In genomic region chr17:4583796-4584124, GRCh38 we compare ENCODE assay signal across 8 cellular contexts. TPM values are rescaled to one million over a fixed set of nuclear protein-coding genes. Genes with fewer than 3 reads are reported as not detected.
DNase-seq lines count a peak whose midpoint lies in the region; ATAC-seq and TF ChIP-seq lines count a peak whose summit lies in the region.

No MANE protein-coding gene starts in this region.

- in situ Hi-C loops in KBM-7 (cut with MboI; ENCODE audit: low pct_unique_long_range_greater_than_20kb, low sequenced_read_pairs): loop anchor here (25.0 kb wide), 1 partner anchor 304 kb away; the partner anchor contains the start of gene C17orf107
- in situ Hi-C loops in astrocyte of the cerebellum (cut with HindIII; ENCODE audit: low sequenced_read_pairs): no loop called here

- no TSS peak for BruUV-seq in MCF 10A (replicated peaks; lab: Mats Ljungman, UMichigan)

- no peaks in the 10 kb centered on the region for H3K9me3 ChIP-seq in thoracic aorta

- H3K4me3 Mint-ChIP-seq in CD14-positive monocyte: peak overlapping the region; percentile 51 to 80
- no peak overlapping the region for H3K4me3 Mint-ChIP-seq in MCF 10A (ENCODE audit: unreplicated experiment)

- H3K4me1 Mint-ChIP-seq in CD14-positive monocyte (peaks cover 3% of the 10 kb centered on the region), MCF 10A (ENCODE audit: insufficient read depth, unreplicated experiment) (peaks cover 7% of the 10 kb centered on the region)

- H3K36me3 ChIP-seq in kidney epithelial cell (ENCODE audit: control insufficient read depth, insufficient read depth, low read length) (no peaks in the 10 kb centered on the region), thoracic aorta (no peaks in the 10 kb centered on the region)

- peaks cover 5 to 13% of the 10 kb centered on the region in 2 donors for H3K4me1 ChIP-seq in thoracic aorta (ENCODE audit: control insufficient read depth in 1 of 2, low read depth in 2 of 2)

- no peak for TF ChIP-seq CTCF in CD14-positive monocyte (IDR thresholded peaks at IDR 0.05)
- TF ChIP-seq CTCF in astrocyte of the cerebellum (IDR thresholded peaks at IDR 0.05; ENCODE audit: low read depth, low read length, missing control alignments): peak; percentile 64
- peak; percentile 57 for TF ChIP-seq CTCF in kidney epithelial cell (IDR thresholded peaks at IDR 0.05; ENCODE audit: insufficient read depth, low read length, poor library complexity, severe bottlenecking)
- peak; percentile 18 for TF ChIP-seq CTCF in thoracic aorta (IDR thresholded peaks at IDR 0.05)
- TF ChIP-seq CTCF in MCF 10A (IDR thresholded peaks at IDR 0.05; ENCODE audit: unreplicated experiment): no peak

- intact Hi-C loops in CD14-positive monocyte (cut with micrococcal nuclease) (no loop called here), MCF 10A (cut with micrococcal nuclease) (no loop called here)

- peaks cover 42 to 70% (median 60%) of the 10 kb centered on the region in 3 donors for H3K27me3 Mint-ChIP-seq in CD14-positive monocyte (ENCODE audit: low read depth in 3 of 3)
- peaks cover 60% of the 10 kb centered on the region for H3K27me3 Mint-ChIP-seq in MCF 10A (ENCODE audit: insufficient read depth, unreplicated experiment)

- POLR2A ChIA-PET in MCF 10A (lab: Yijun Ruan, JAX): interaction anchor here (0.6 kb wide), 1 partner anchor 12 kb away, joined by 3 read pairs; no protein-coding TSS in a partner anchor

- peaks cover 59% of the 10 kb centered on the region for H3K27me3 ChIP-seq in kidney epithelial cell (ENCODE audit: control insufficient read depth, insufficient read depth, low read length)
- H3K27me3 ChIP-seq in thoracic aorta (replicated peaks; ENCODE audit: insufficient read depth): no peaks in the 10 kb centered on the region

- H3K27ac ChIP-seq in thoracic aorta: no peak overlapping the region

- DNase-seq in CD14-positive monocyte (ENCODE audit: low spot score): no peak
- DNase-seq in KBM-7: peak; percentile 43
- DNase-seq in astrocyte of the cerebellum (ENCODE audit: low read depth): no peak
- no peak for DNase-seq in kidney epithelial cell (ENCODE audit: low read depth)
- no peak for DNase-seq in thoracic aorta (ENCODE audit: low spot score)
- no peak for DNase-seq in KG1 (lab: John Stamatoyannopoulos, UW)
- DNase-seq in MCF 10A (ENCODE audit: unreplicated experiment): no peak
- DNase-seq in T-helper 9 cell: no peak

- CTCF ChIA-PET in MCF 10A (lab: Yijun Ruan, JAX): interaction anchor here (0.5 kb wide), 1 partner anchor 192 kb away, joined by 3 read pairs; no protein-coding TSS in a partner anchor

- H3K27ac Mint-ChIP-seq in CD14-positive monocyte (no peak overlapping the region), MCF 10A (ENCODE audit: low read depth, unreplicated experiment) (no peak overlapping the region)

- H3K4me3 ChIP-seq in astrocyte of the cerebellum (ENCODE audit: low read depth, low read length): peak overlapping the region; percentile 19
- H3K4me3 ChIP-seq in kidney epithelial cell (ENCODE audit: low read depth, low read length): peak overlapping the region; percentile 43
- peak overlapping the region; percentile 68 for H3K4me3 ChIP-seq in thoracic aorta

- H3K36me3 Mint-ChIP-seq in CD14-positive monocyte: peaks cover 0 to 1% of the 10 kb centered on the region in 2 donors
- no peaks in the 10 kb centered on the region for H3K36me3 Mint-ChIP-seq in MCF 10A (ENCODE audit: insufficient read depth, unreplicated experiment)

- H3K9me3 Mint-ChIP-seq in CD14-positive monocyte (peaks cover 0 to 7% (median 3%) of the 10 kb centered on the region in 7 donors), MCF 10A (ENCODE audit: unreplicated experiment) (no peaks in the 10 kb centered on the region)

- no peak for ATAC-seq in thoracic aorta (ENCODE audit: insufficient number of reproducible peaks, low FRiP score, low read depth)

RNA-seq across cellular contexts. Expression of gene SMTNL2, which starts 0.6 kb away (rescaled TPM):
- under 1 TPM in 1 of 2 donors, not detected in 1; 0.08 TPM for polyA plus RNA-seq in CD14-positive monocyte
- total RNA-seq in kidney epithelial cell: 0.14 and 0.46 TPM in 2 replicates
- 1 to 10 TPM; 2.6 to 2.8 TPM for total RNA-seq in thoracic aorta
- not detected in 2 replicates for total RNA-seq in MCF 10A (2022)

RNA-seq across cellular contexts. Expression of gene GGT6, which starts 23.4 kb away (rescaled TPM):
- not detected for polyA plus RNA-seq in CD14-positive monocyte
- 0.07 and 0.38 TPM in 2 replicates for total RNA-seq in kidney epithelial cell
- not detected for total RNA-seq in thoracic aorta
- not detected in 2 replicates for total RNA-seq in MCF 10A (2022)

RNA-seq across cellular contexts. Expression of gene MYBBP1A, which starts 28.6 kb away (rescaled TPM):
- 1 to 10 TPM; 4.2 to 5.3 TPM for polyA plus RNA-seq in CD14-positive monocyte
- 92.0 and 103 TPM in 2 replicates for total RNA-seq in kidney epithelial cell
- 10 to 100 TPM; 47.4 to 92.6 TPM for total RNA-seq in thoracic aorta
- 78.3 and 123 TPM in 2 replicates for total RNA-seq in MCF 10A (2022)

RNA-seq across cellular contexts. Expression of gene ALOX15, which starts 57.7 kb away (rescaled TPM):
- under 1 TPM; 0.05 to 0.13 TPM for polyA plus RNA-seq in CD14-positive monocyte
- total RNA-seq in kidney epithelial cell (not detected in 2 replicates), thoracic aorta (not detected), MCF 10A (2022) (not detected in 2 replicates)

Comparison
In these comparisons a context has a peak if more than half of its experiments do, and no peak if none do; other contexts are left out.
1. CTCF ChIP-seq: peak in astrocyte of the cerebellum (single experiment), kidney epithelial cell (single experiment) and thoracic aorta (single experiment); none in CD14-positive monocyte (single experiment) and MCF 10A (single experiment).
2. Peak in every context shown above with its lines, with median percentiles within 50 percentile points of each other: H3K4me3 ChIP-seq.